Comparison of ENCODE assay signal across 9 cellular contexts in genomic region chr12:47705239-47705570, GRCh38. TPM values are rescaled to one million over a fixed set of nuclear protein-coding genes. Genes with fewer than 3 reads are reported as not detected.
DNase-seq lines count a peak whose midpoint lies in the region; ATAC-seq and TF ChIP-seq lines count a peak whose summit lies in the region.
"Had no signal": no experiment of that assay in that cellular context is flagged by ENCODE, and none has a peak within 500 bp of the region (broad histone marks: within the 10 kb centered on the region; RNA-seq: fewer than 3 reads in every experiment).

No MANE protein-coding gene starts in this region.

- H3K4me1 Mint-ChIP-seq in activated T-cell treated with anti-CD3 and anti-CD28 coated beads, Interleukin-2, amount 50 U/mL, for 4 hours (ENCODE audit: low read depth): peaks cover 58% of the 10 kb centered on the region

- intact Hi-C loops in adrenal gland (cut with DNase I) (no loop called here), left lung (cut with DNase I) (no loop called here), thyroid gland (cut with DNase I) (no loop called here)

- peaks cover 6 to 21% of the 10 kb centered on the region in 2 donors for H3K4me1 ChIP-seq in adrenal gland (replicated peaks in 1 of 2)
- peaks cover 5 to 43% of the 10 kb centered on the region in 2 donors for H3K4me1 ChIP-seq in left lung
- peaks cover 3 to 8% of the 10 kb centered on the region in 2 donors for H3K4me1 ChIP-seq in thyroid gland

- peaks cover 11% of the 10 kb centered on the region for H3K36me3 Mint-ChIP-seq in activated T-cell treated with anti-CD3 and anti-CD28 coated beads, Interleukin-2, amount 50 U/mL, for 4 hours (ENCODE audit: insufficient read depth)

- WGBS in adrenal gland, 4 donors: 0 to 1% (median 1%) methylated on average over 9 of the region's 9 CpGs
- WGBS in thyroid gland, 2 donors: 2% methylated on average over 9 of the region's 9 CpGs

- H3K4me3 ChIP-seq in adrenal gland (peak overlapping the region; percentile 46 to 98 (median 67)), left lung (peak overlapping the region; percentile 89 to 98), thyroid gland (replicated peaks in 1 of 3) (peak overlapping the region; percentile 47 to 89 (median 65))

- no peaks in the 10 kb centered on the region for H3K9me3 Mint-ChIP-seq in activated T-cell treated with anti-CD3 and anti-CD28 coated beads, Interleukin-2, amount 50 U/mL, for 4 hours

- H3K27me3 ChIP-seq in adrenal gland (no peaks in the 10 kb centered on the region), left lung (no peaks in the 10 kb centered on the region), thyroid gland (no peaks in the 10 kb centered on the region)

- peaks cover 0 to 8% of the 10 kb centered on the region in 2 donors for H3K36me3 ChIP-seq in adrenal gland (replicated peaks in 1 of 2)
- peaks cover 0 to 13% of the 10 kb centered on the region in 2 donors for H3K36me3 ChIP-seq in left lung
- H3K36me3 ChIP-seq in thyroid gland: no peaks in the 10 kb centered on the region

- peak overlapping the region; percentile 90 for H3K4me3 Mint-ChIP-seq in activated T-cell treated with anti-CD3 and anti-CD28 coated beads, Interleukin-2, amount 50 U/mL, for 4 hours

- H3K9me3 ChIP-seq in adrenal gland (replicated peaks in 1 of 3) (no peaks in the 10 kb centered on the region), left lung (no peaks in the 10 kb centered on the region), thyroid gland (no peaks in the 10 kb centered on the region)

- peak overlapping the region in 4 of 5 donors; percentile 71 to 95 (median 86) for H3K27ac ChIP-seq in adrenal gland
- peak overlapping the region; percentile 88 to 94 for H3K27ac ChIP-seq in left lung
- H3K27ac ChIP-seq in thyroid gland: peak overlapping the region in 2 of 3 donors; percentile 75 to 84

- ATAC-seq in activated T-cell treated with anti-CD3 and anti-CD28 coated beads, Interleukin-2, amount 50 U/mL, for 4 hours: no peak
- no peak for ATAC-seq in left lung
- ATAC-seq in GM19452 (IDR thresholded peaks at IDR 0.05; ENCODE audit: unreplicated experiment): no peak

- no peaks in the 10 kb centered on the region for H3K27me3 Mint-ChIP-seq in activated T-cell treated with anti-CD3 and anti-CD28 coated beads, Interleukin-2, amount 50 U/mL, for 4 hours (ENCODE audit: low read depth)

- TF ChIP-seq CTCF in adrenal gland (IDR thresholded peaks at IDR 0.05) (no peak), left lung (IDR thresholded peaks at IDR 0.05) (no peak), thyroid gland (IDR thresholded peaks at IDR 0.05) (no peak)

- no peak for DNase-seq in activated T-cell treated with anti-CD3 and anti-CD28 coated beads, Interleukin-2, amount 50 U/mL, for 4 hours
- no peak for DNase-seq in activated T-cell treated with anti-CD3 and anti-CD28 coated beads, Interleukin-2, amount 50 U/mL, for 1 hour
- DNase-seq in adrenal gland (no peak), left lung (no peak), thyroid gland (no peak), NCI-H1436 treated with DMSO at 0.1 percent for 48 hours (lab: John Stamatoyannopoulos, UW) (no peak)
- no peak for DNase-seq in stimulated activated CD4-positive, alpha-beta T cell treated with anti-CD3 and anti-CD28 coated beads, Interleukin-15, amount 100 ng/mL, for 24 hours

- TF ChIP-seq POLR2A in adrenal gland (IDR thresholded peaks at IDR 0.05) (no peak), thyroid gland (IDR thresholded peaks at IDR 0.05) (no peak)

RNA-seq across cellular contexts. Expression of gene RPAP3, which starts 0.6 kb away (rescaled TPM):
- total RNA-seq in activated T-cell treated with anti-CD3 and anti-CD28 coated beads, Interleukin-2, amount 50 U/mL, for 4 hours: 10 to 100 TPM; 60.0 to 73.9 (median 61.2) TPM
- total RNA-seq in adrenal gland (10 to 100 TPM in 7 of 8 donors, 1 to 10 TPM in 1; 9.1 to 26.5 (median 16.7) TPM), left lung (10 to 100 TPM; 18.5 to 20.7 TPM), thyroid gland (10 to 100 TPM; 17.9 to 24.9 (median 21.4) TPM)
- 10 to 100 TPM in 1 of 3 donors, 1 to 10 TPM in 2; 7.3 to 56.1 (median 7.3) TPM for polyA plus RNA-seq in adrenal gland

RNA-seq across cellular contexts. Expression of gene ENDOU, which starts 20.1 kb away (rescaled TPM):
- total RNA-seq in activated T-cell treated with anti-CD3 and anti-CD28 coated beads, Interleukin-2, amount 50 U/mL, for 4 hours: under 1 TPM in 1 of 3 donors, not detected in 2; 0.14 TPM
- 1 to 10 TPM in 3 of 8 donors, under 1 TPM in 2, not detected in 3; 0.18 to 2.6 (median 1.1) TPM for total RNA-seq in adrenal gland
- under 1 TPM; 0.11 to 0.51 (median 0.16) TPM for polyA plus RNA-seq in adrenal gland
- not detected for total RNA-seq in left lung
- total RNA-seq in thyroid gland: 1 to 10 TPM in 3 of 4 donors, under 1 TPM in 1; 0.11 to 1.9 (median 1.2) TPM
- total RNA-seq: T-helper 1 cell treated with Interleukin-12 subunit alpha and Interleukin-12 subunit beta and Interleukin-4 antibody, amounts not matched to agents 30 ng/mL and 1 ng/mL, for 36 hours had no signal

RNA-seq across cellular contexts. Expression of gene RAPGEF3, which starts 53.5 kb away (rescaled TPM):
- total RNA-seq in activated T-cell treated with anti-CD3 and anti-CD28 coated beads, Interleukin-2, amount 50 U/mL, for 4 hours: 1 to 10 TPM in 1 of 3 donors, under 1 TPM in 2; 0.55 to 1.3 (median 0.66) TPM
- total RNA-seq in adrenal gland (10 to 100 TPM in 3 of 8 donors, 1 to 10 TPM in 5; 2.4 to 14.6 (median 9.3) TPM), left lung (10 to 100 TPM; 15.9 to 28.9 TPM), thyroid gland (100 to 1,000 TPM in 2 of 4 donors, 10 to 100 TPM in 2; 87.3 to 178 (median 125) TPM)
- polyA plus RNA-seq in adrenal gland: 10 to 100 TPM in 2 of 3 donors, 1 to 10 TPM in 1; 1.4 to 69.4 (median 43.8) TPM
